ENCODE assay signal across 20 cellular contexts in the genomic region with DNA sequence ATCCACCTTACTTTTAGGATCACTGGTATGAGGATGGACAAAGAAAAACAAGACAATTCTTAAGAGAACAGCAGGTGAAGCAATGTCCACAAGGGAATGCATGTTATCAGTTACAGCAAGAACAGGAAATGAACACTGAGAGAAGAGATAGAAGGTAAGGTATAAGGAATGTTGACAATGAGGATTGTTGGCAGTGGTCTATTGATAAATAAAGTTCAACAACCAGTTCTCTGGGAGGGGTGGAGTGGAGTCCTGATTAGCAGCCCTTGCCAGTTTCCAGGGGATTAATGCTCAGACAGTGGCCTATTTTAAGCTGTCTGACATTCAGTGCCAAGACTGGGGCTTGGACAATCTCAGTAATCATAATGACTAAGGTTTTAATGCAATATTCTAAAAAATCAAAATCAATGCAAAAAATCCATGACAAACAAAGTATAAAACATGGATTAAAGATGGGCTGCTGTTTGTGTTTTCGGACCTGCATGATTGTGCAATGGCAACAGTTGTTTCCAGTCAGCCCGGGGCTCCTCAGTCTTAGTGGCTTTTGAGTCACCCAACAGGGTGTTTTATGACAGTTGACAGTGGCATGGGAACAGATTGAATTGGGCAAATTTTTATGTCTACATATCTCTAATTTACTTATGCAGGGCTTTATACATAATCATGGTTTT. TPM values are rescaled to one million over a fixed set of nuclear protein-coding genes. Genes with fewer than 3 reads are reported as not detected.
"Had no signal": no experiment of that assay in that cellular context is flagged by ENCODE, and none has a peak within 500 bp of the region (broad histone marks: within the 10 kb centered on the region; RNA-seq: fewer than 3 reads in every experiment).

No MANE protein-coding gene starts in this region.

- H3K27me3 Mint-ChIP-seq: activated CD8-positive, alpha-beta T cell treated with anti-CD3 and anti-CD28 coated beads for 36 hours had no signal

- DNase-seq: activated B cell treated with CpG ODN at 0.5 μM for 24 hours; activated CD4-positive, alpha-beta T cell treated with anti-CD3 and anti-CD28 coated beads for 48 hours; activated CD8-positive, alpha-beta T cell treated with anti-CD3 and anti-CD28 coated beads for 36 hours; activated naive CD4-positive, alpha-beta T cell treated with anti-CD3 and anti-CD28 coated beads for 36 hours; activated naive CD8-positive, alpha-beta T cell treated with anti-CD3 and anti-CD28 coated beads, Interleukin-2, amount 50 U/mL, for 24 hours; dermis blood vessel endothelial cell; effector memory CD8-positive, alpha-beta T cell; islet precursor cell; mammary epithelial cell; sigmoid colon; stimulated activated CD4-positive, alpha-beta T cell treated with anti-CD3 and anti-CD28 coated beads, Interleukin-12 subunit alpha, Interleukin-12 subunit beta, amount 100 ng/mL, for 4 hours; stimulated activated CD4-positive, alpha-beta T cell treated with anti-CD3 and anti-CD28 coated beads, Interleukin-2, amount 100 ng/mL, for 24 hours; T-helper 2 cell had no signal

- H3K4me1 Mint-ChIP-seq: activated B cell treated with CpG ODN at 0.5 μM for 24 hours; activated naive CD8-positive, alpha-beta T cell treated with anti-CD3 and anti-CD28 coated beads, Interleukin-2, amount 50 U/mL, for 24 hours had no signal

- H3K4me3 Mint-ChIP-seq: activated B cell treated with CpG ODN at 0.5 μM for 24 hours; activated CD8-positive, alpha-beta T cell treated with anti-CD3 and anti-CD28 coated beads for 36 hours; activated naive CD4-positive, alpha-beta T cell treated with anti-CD3 and anti-CD28 coated beads for 36 hours; activated naive CD8-positive, alpha-beta T cell treated with anti-CD3 and anti-CD28 coated beads, Interleukin-2, amount 50 U/mL, for 24 hours; activated T-helper 1 cell treated with anti-CD3 and anti-CD28 coated beads, Interleukin-12 subunit alpha, Interleukin-12 subunit beta, Interleukin-2, Interleukin-4 antibody, amounts not matched to agents 30 ng/mL and 10 ng/mL and 1 ng/mL, durations not matched to agents 14 hours and 24 hours and 36 hours; effector memory CD8-positive, alpha-beta T cell; natural killer cell treated with Interleukin-12 subunit alpha and Interleukin-12 subunit beta and Interleukin-15 and Interleukin-18, amount 100 ng/mL, for 72 hours had no signal

- H3K9me3 Mint-ChIP-seq: activated B cell treated with CpG ODN at 0.5 μM for 24 hours; activated CD8-positive, alpha-beta T cell treated with anti-CD3 and anti-CD28 coated beads for 36 hours; activated naive CD4-positive, alpha-beta T cell treated with anti-CD3 and anti-CD28 coated beads for 36 hours; activated naive CD8-positive, alpha-beta T cell treated with anti-CD3 and anti-CD28 coated beads, Interleukin-2, amount 50 U/mL, for 24 hours; activated T-helper 1 cell treated with anti-CD3 and anti-CD28 coated beads, Interleukin-12 subunit alpha, Interleukin-12 subunit beta, Interleukin-2, Interleukin-4 antibody, amounts not matched to agents 30 ng/mL and 10 ng/mL and 1 ng/mL, durations not matched to agents 14 hours and 24 hours and 36 hours; effector memory CD8-positive, alpha-beta T cell; natural killer cell treated with Interleukin-12 subunit alpha and Interleukin-12 subunit beta and Interleukin-15 and Interleukin-18, amount 100 ng/mL, for 72 hours had no signal

- H3K36me3 ChIP-seq: sigmoid colon had no signal

- ATAC-seq: activated CD8-positive, alpha-beta T cell treated with anti-CD3 and anti-CD28 coated beads for 36 hours; activated naive CD8-positive, alpha-beta T cell treated with anti-CD3 and anti-CD28 coated beads, Interleukin-2, amount 50 U/mL, for 24 hours; effector memory CD8-positive, alpha-beta T cell; left lobe of liver; natural killer cell treated with Interleukin-12 subunit alpha and Interleukin-12 subunit beta and Interleukin-15 and Interleukin-18, amount 100 ng/mL, for 72 hours had no signal

- H3K27ac Mint-ChIP-seq: activated B cell treated with CpG ODN at 0.5 μM for 24 hours; activated CD8-positive, alpha-beta T cell treated with anti-CD3 and anti-CD28 coated beads for 36 hours; activated naive CD4-positive, alpha-beta T cell treated with anti-CD3 and anti-CD28 coated beads for 36 hours; activated naive CD8-positive, alpha-beta T cell treated with anti-CD3 and anti-CD28 coated beads, Interleukin-2, amount 50 U/mL, for 24 hours; activated T-helper 1 cell treated with anti-CD3 and anti-CD28 coated beads, Interleukin-12 subunit alpha, Interleukin-12 subunit beta, Interleukin-2, Interleukin-4 antibody, amounts not matched to agents 30 ng/mL and 10 ng/mL and 1 ng/mL, durations not matched to agents 14 hours and 24 hours and 36 hours; effector memory CD8-positive, alpha-beta T cell; natural killer cell treated with Interleukin-12 subunit alpha and Interleukin-12 subunit beta and Interleukin-15 and Interleukin-18, amount 100 ng/mL, for 72 hours had no signal

- H3K27ac ChIP-seq: sigmoid colon had no signal

- H3K4me1 ChIP-seq: sigmoid colon had no signal

- H3K27me3 ChIP-seq: sigmoid colon had no signal

- FAIRE-seq: astrocyte, TTC549 had no signal

- H3K36me3 Mint-ChIP-seq: natural killer cell treated with Interleukin-12 subunit alpha and Interleukin-12 subunit beta and Interleukin-15 and Interleukin-18, amount 100 ng/mL, for 72 hours had no signal

- H3K4me3 ChIP-seq: sigmoid colon had no signal

- H3K9me3 ChIP-seq: sigmoid colon had no signal

RNA-seq across cellular contexts. Expression of a gene that starts 54.7 kb away (rescaled TPM):
- total RNA-seq: activated B cell treated with CpG ODN at 0.5 μM for 24 hours; activated CD8-positive, alpha-beta T cell treated with anti-CD3 and anti-CD28 coated beads for 36 hours; activated naive CD4-positive, alpha-beta T cell treated with anti-CD3 and anti-CD28 coated beads for 36 hours; activated T-helper 1 cell treated with anti-CD3 and anti-CD28 coated beads, Interleukin-12 subunit alpha, Interleukin-12 subunit beta, Interleukin-2, Interleukin-4 antibody, amounts not matched to agents 30 ng/mL and 10 ng/mL and 1 ng/mL, durations not matched to agents 14 hours and 24 hours and 36 hours; chondrocyte; dermis blood vessel endothelial cell; epithelial cell of proximal tubule; natural killer cell treated with Interleukin-12 subunit alpha and Interleukin-12 subunit beta and Interleukin-15 and Interleukin-18, amount 100 ng/mL, for 72 hours had no signal
